9 cellular contexts compared by ENCODE assay signal in genomic region chr6:35494161-35494563, GRCh38. TPM values are rescaled to one million over a fixed set of nuclear protein-coding genes. Genes with fewer than 3 reads are reported as not detected.
DNase-seq lines count a peak whose midpoint lies in the region; ATAC-seq, FAIRE-seq and TF ChIP-seq lines count a peak whose summit lies in the region.
"Had no signal": no experiment of that assay in that cellular context is flagged by ENCODE, and none has a peak within 500 bp of the region (broad histone marks: within the 10 kb centered on the region; RNA-seq: fewer than 3 reads in every experiment).

No MANE protein-coding gene starts in this region.

- H3K27me3 ChIP-seq in keratinocyte (ENCODE audit: control insufficient read depth, extremely low read depth, insufficient read depth, low read length) (no peaks in the 10 kb centered on the region), thoracic aorta (replicated peaks; ENCODE audit: insufficient read depth) (no peaks in the 10 kb centered on the region)

- no peak for DNase-seq in activated CD8-positive, alpha-beta T cell treated with anti-CD3 and anti-CD28 coated beads, Interleukin-2, amount 10 ng/mL, durations not matched to agents 7 days and 5 days
- no peak for DNase-seq in activated CD8-positive, alpha-beta T cell treated with anti-CD3 and anti-CD28 coated beads for 36 hours
- DNase-seq in UCSD-AML1 (lab: John Stamatoyannopoulos, UW; ENCODE audit: unreplicated experiment): peak; percentile 69
- DNase-seq in keratinocyte (ENCODE audit: low read depth, low spot score): no peak
- no peak for DNase-seq in thoracic aorta (ENCODE audit: low spot score)
- DNase-seq in 8988T: no peak
- DNase-seq: C1 segment of cervical spinal cord had no signal

- peaks cover 16% of the 10 kb centered on the region for H3K27me3 Mint-ChIP-seq in activated CD8-positive, alpha-beta T cell treated with anti-CD3 and anti-CD28 coated beads, Interleukin-2, amount 10 ng/mL, durations not matched to agents 7 days and 5 days (ENCODE audit: low read depth)
- H3K27me3 Mint-ChIP-seq in activated CD8-positive, alpha-beta T cell treated with anti-CD3 and anti-CD28 coated beads for 36 hours: peaks cover 6% of the 10 kb centered on the region

- H3K4me3 ChIP-seq in keratinocyte (ENCODE audit: control insufficient read depth in 2 of 3, extremely low read depth in 1 of 3, insufficient read depth in 2 of 3, low read depth in 1 of 3, low read length in 3 of 3) (peak overlapping the region in 2 of 3 experiments; percentile 3 to 19), thoracic aorta (peak overlapping the region; percentile 95)

- FAIRE-seq in keratinocyte (lab: Jason Lieb, UNC): peak; percentile 26

- no peaks in the 10 kb centered on the region for H3K9me1 ChIP-seq in keratinocyte (ENCODE audit: control insufficient read depth, extremely low read depth, insufficient read depth, low read length)

- no peak for ATAC-seq in activated CD8-positive, alpha-beta T cell treated with anti-CD3 and anti-CD28 coated beads, Interleukin-2, amount 10 ng/mL, durations not matched to agents 7 days and 5 days
- no peak for ATAC-seq in activated CD8-positive, alpha-beta T cell treated with anti-CD3 and anti-CD28 coated beads for 36 hours
- ATAC-seq in thoracic aorta (ENCODE audit: insufficient number of reproducible peaks, low FRiP score, low read depth) (no peak), GM21515 (IDR thresholded peaks at IDR 0.05; ENCODE audit: unreplicated experiment) (no peak), GM19023 (IDR thresholded peaks at IDR 0.05; ENCODE audit: unreplicated experiment) (no peak)

- CTCF ChIA-PET in activated CD8-positive, alpha-beta T cell treated with anti-CD3 and anti-CD28 coated beads, Interleukin-2, amount 10 ng/mL, durations not matched to agents 7 days and 5 days (lab: Charles Lee): no interaction called here
- CTCF ChIA-PET in activated CD8-positive, alpha-beta T cell treated with anti-CD3 and anti-CD28 coated beads for 36 hours (lab: Charles Lee): no interaction called here

- peaks cover 46% of the 10 kb centered on the region for H3K79me2 ChIP-seq in keratinocyte (ENCODE audit: control insufficient read depth, insufficient read depth, low read length)

- H3K4me3 Mint-ChIP-seq in activated CD8-positive, alpha-beta T cell treated with anti-CD3 and anti-CD28 coated beads, Interleukin-2, amount 10 ng/mL, durations not matched to agents 7 days and 5 days: no peak overlapping the region
- H3K4me3 Mint-ChIP-seq in activated CD8-positive, alpha-beta T cell treated with anti-CD3 and anti-CD28 coated beads for 36 hours: no peak overlapping the region

- H3K9me3 ChIP-seq in keratinocyte (ENCODE audit: control insufficient read depth, low read depth, low read length): no peaks in the 10 kb centered on the region
- H3K9me3 ChIP-seq in thoracic aorta: no peaks in the 10 kb centered on the region

- H3K4me1 ChIP-seq in keratinocyte (ENCODE audit: control insufficient read depth, extremely low read depth, insufficient read depth, low read length) (peaks cover 55% of the 10 kb centered on the region), thoracic aorta (ENCODE audit: control insufficient read depth in 1 of 2, low read depth in 2 of 2) (peaks cover 47 to 76% of the 10 kb centered on the region in 2 donors)

- no peaks in the 10 kb centered on the region for H3K9me3 Mint-ChIP-seq in activated CD8-positive, alpha-beta T cell treated with anti-CD3 and anti-CD28 coated beads, Interleukin-2, amount 10 ng/mL, durations not matched to agents 7 days and 5 days (ENCODE audit: insufficient read depth)
- no peaks in the 10 kb centered on the region for H3K9me3 Mint-ChIP-seq in activated CD8-positive, alpha-beta T cell treated with anti-CD3 and anti-CD28 coated beads for 36 hours

- intact Hi-C loops in activated CD8-positive, alpha-beta T cell treated with anti-CD3 and anti-CD28 coated beads for 36 hours (cut with micrococcal nuclease): no loop called here

- TF ChIP-seq CTCF in activated CD8-positive, alpha-beta T cell treated with anti-CD3 and anti-CD28 coated beads for 36 hours (IDR thresholded peaks at IDR 0.05): no peak
- no peak for TF ChIP-seq CTCF in keratinocyte (optimal IDR thresholded peaks at IDR 0.05 in 1 of 3, IDR thresholded peaks at IDR 0.05 in 1 of 3, conservative IDR thresholded peaks at IDR 0.05 in 1 of 3; ENCODE audit: extremely low read depth in 1 of 3, insufficient read depth in 2 of 3, low read length in 3 of 3)
- no peak for TF ChIP-seq CTCF in thoracic aorta (IDR thresholded peaks at IDR 0.05)

- no peak overlapping the region for H2AFZ ChIP-seq in keratinocyte (ENCODE audit: control insufficient read depth, low read length)

- H3K9ac ChIP-seq in keratinocyte (ENCODE audit: control insufficient read depth, extremely low read depth, insufficient read depth, low read length): peak overlapping the region; percentile 8

- peak overlapping the region; percentile 53 for H3K4me2 ChIP-seq in keratinocyte (ENCODE audit: control insufficient read depth, extremely low read depth, insufficient read depth, low read depth, low read length)

- H4K20me1 ChIP-seq in keratinocyte (ENCODE audit: control insufficient read depth, extremely low read depth, insufficient read depth, low read length): no peaks in the 10 kb centered on the region

- H3K4me1 Mint-ChIP-seq in activated CD8-positive, alpha-beta T cell treated with anti-CD3 and anti-CD28 coated beads, Interleukin-2, amount 10 ng/mL, durations not matched to agents 7 days and 5 days (ENCODE audit: low read depth): peaks cover 19% of the 10 kb centered on the region
- H3K4me1 Mint-ChIP-seq in activated CD8-positive, alpha-beta T cell treated with anti-CD3 and anti-CD28 coated beads for 36 hours (ENCODE audit: low read depth): peaks cover 14% of the 10 kb centered on the region

- peak overlapping the region; percentile 4 for H3K27ac Mint-ChIP-seq in activated CD8-positive, alpha-beta T cell treated with anti-CD3 and anti-CD28 coated beads, Interleukin-2, amount 10 ng/mL, durations not matched to agents 7 days and 5 days
- H3K27ac Mint-ChIP-seq in activated CD8-positive, alpha-beta T cell treated with anti-CD3 and anti-CD28 coated beads for 36 hours: no peak overlapping the region

- H3K36me3 Mint-ChIP-seq in activated CD8-positive, alpha-beta T cell treated with anti-CD3 and anti-CD28 coated beads, Interleukin-2, amount 10 ng/mL, durations not matched to agents 7 days and 5 days (ENCODE audit: low read depth): no peaks in the 10 kb centered on the region
- no peaks in the 10 kb centered on the region for H3K36me3 Mint-ChIP-seq in activated CD8-positive, alpha-beta T cell treated with anti-CD3 and anti-CD28 coated beads for 36 hours (ENCODE audit: low read depth)

- H3K36me3 ChIP-seq in keratinocyte (ENCODE audit: control insufficient read depth in 2 of 2, extremely low read depth in 1 of 2, insufficient read depth in 2 of 2, low read length in 2 of 2) (peaks cover 2 to 7% of the 10 kb centered on the region in 2 experiments), thoracic aorta (no peaks in the 10 kb centered on the region)

- POLR2A ChIA-PET in activated CD8-positive, alpha-beta T cell treated with anti-CD3 and anti-CD28 coated beads, Interleukin-2, amount 10 ng/mL, durations not matched to agents 7 days and 5 days (lab: Charles Lee): no interaction called here
- POLR2A ChIA-PET in activated CD8-positive, alpha-beta T cell treated with anti-CD3 and anti-CD28 coated beads for 36 hours (lab: Charles Lee): interaction anchor here (1.4 to 24.5 kb wide), 2 partner anchors 13 to 22 kb away, joined by 5 to 327 read pairs; partner anchors contain the start of gene RPL10A

- dilution Hi-C loops in keratinocyte (cut with MboI; ENCODE audit: extremely low pct_ligation_motif_present, low sequenced_read_pairs): no loop called here

- H3K27ac ChIP-seq in keratinocyte (ENCODE audit: control insufficient read depth, insufficient read depth, low read length) (no peak overlapping the region), thoracic aorta (peak overlapping the region; percentile 96 to 99)

RNA-seq across cellular contexts. Expression of gene TEAD3, which starts 2.7 kb away (rescaled TPM):
- under 1 TPM; 0.18 to 0.21 TPM for total RNA-seq in activated CD8-positive, alpha-beta T cell treated with anti-CD3 and anti-CD28 coated beads, Interleukin-2, amount 10 ng/mL, durations not matched to agents 7 days and 5 days
- total RNA-seq in activated CD8-positive, alpha-beta T cell treated with anti-CD3 and anti-CD28 coated beads for 36 hours: under 1 TPM; 0.68 to 0.81 TPM
- 5.7 to 11.1 TPM (median 8.0 TPM) in 3 replicates for polyA plus RNA-seq in keratinocyte
- 8.6 TPM for polyA plus RNA-seq in keratinocyte (2011; ENCODE audit: low read depth)
- 5.9 and 9.0 TPM in 2 replicates for polyA plus RNA-seq in keratinocyte (2011; cell fraction: cytosol; rRNA removed)
- polyA plus RNA-seq in keratinocyte (2011; cell fraction: nucleus; rRNA removed): 22.9 and 27.8 TPM in 2 replicates
- polyA plus RNA-seq in keratinocyte (2012; ENCODE audit: low replicate concordance): 13.8 and 24.1 TPM in 2 replicates
- polyA minus RNA-seq in keratinocyte: 6.5 to 20.0 TPM (median 6.7 TPM) in 3 replicates
- polyA minus RNA-seq in keratinocyte (2011; cell fraction: cytosol; rRNA and poly(A)+ RNA removed): 7.1 TPM
- 7.8 and 9.7 TPM in 2 replicates for polyA minus RNA-seq in keratinocyte (2011; cell fraction: nucleus; rRNA and poly(A)+ RNA removed)
- total RNA-seq in thoracic aorta: 10 to 100 TPM; 50.8 to 68.3 TPM

RNA-seq across cellular contexts. Expression of gene TULP1, which starts 18.5 kb away (rescaled TPM):
- total RNA-seq in activated CD8-positive, alpha-beta T cell treated with anti-CD3 and anti-CD28 coated beads, Interleukin-2, amount 10 ng/mL, durations not matched to agents 7 days and 5 days: not detected
- total RNA-seq in activated CD8-positive, alpha-beta T cell treated with anti-CD3 and anti-CD28 coated beads for 36 hours: not detected
- not detected in 3 replicates for polyA plus RNA-seq in keratinocyte
- polyA plus RNA-seq in keratinocyte (2011; ENCODE audit: low read depth): not detected
- polyA plus RNA-seq in keratinocyte (2011; cell fraction: cytosol; rRNA removed): not detected in 2 replicates
- not detected in 2 replicates for polyA plus RNA-seq in keratinocyte (2011; cell fraction: nucleus; rRNA removed)
- polyA plus RNA-seq in keratinocyte (2012; ENCODE audit: low replicate concordance): not detected in 2 replicates
- not detected in 3 replicates for polyA minus RNA-seq in keratinocyte
- polyA minus RNA-seq in keratinocyte (2011; cell fraction: cytosol; rRNA and poly(A)+ RNA removed): not detected
- polyA minus RNA-seq in keratinocyte (2011; cell fraction: nucleus; rRNA and poly(A)+ RNA removed): not detected in 2 replicates
- not detected for total RNA-seq in thoracic aorta

RNA-seq across cellular contexts. Expression of gene RPL10A, which starts 26.0 kb away (rescaled TPM):
- total RNA-seq in activated CD8-positive, alpha-beta T cell treated with anti-CD3 and anti-CD28 coated beads, Interleukin-2, amount 10 ng/mL, durations not matched to agents 7 days and 5 days: 1,000 to 10,000 TPM; 1,398 to 1,443 TPM
- 1,000 to 10,000 TPM; 2,322 to 2,393 TPM for total RNA-seq in activated CD8-positive, alpha-beta T cell treated with anti-CD3 and anti-CD28 coated beads for 36 hours
- 2,190 to 2,462 TPM (median 2,432 TPM) in 3 replicates for polyA plus RNA-seq in keratinocyte
- 4,340 TPM for polyA plus RNA-seq in keratinocyte (2011; ENCODE audit: low read depth)
- 2,714 and 3,001 TPM in 2 replicates for polyA plus RNA-seq in keratinocyte (2011; cell fraction: cytosol; rRNA removed)
- 862 and 883 TPM in 2 replicates for polyA plus RNA-seq in keratinocyte (2011; cell fraction: nucleus; rRNA removed)
- polyA plus RNA-seq in keratinocyte (2012; ENCODE audit: low replicate concordance): 1,886 and 2,313 TPM in 2 replicates
- polyA minus RNA-seq in keratinocyte: 1,034 to 1,300 TPM (median 1,230 TPM) in 3 replicates
- 1,043 TPM for polyA minus RNA-seq in keratinocyte (2011; cell fraction: cytosol; rRNA and poly(A)+ RNA removed)
- polyA minus RNA-seq in keratinocyte (2011; cell fraction: nucleus; rRNA and poly(A)+ RNA removed): 233 and 247 TPM in 2 replicates
- total RNA-seq in thoracic aorta: 100 to 1,000 TPM; 585 to 636 TPM

RNA-seq across cellular contexts. Expression of gene FANCE, which starts 42.0 kb away (rescaled TPM):
- total RNA-seq in activated CD8-positive, alpha-beta T cell treated with anti-CD3 and anti-CD28 coated beads, Interleukin-2, amount 10 ng/mL, durations not matched to agents 7 days and 5 days: 10 to 100 TPM; 20.4 to 21.9 TPM
- 10 to 100 TPM; 18.8 to 19.4 TPM for total RNA-seq in activated CD8-positive, alpha-beta T cell treated with anti-CD3 and anti-CD28 coated beads for 36 hours
- polyA plus RNA-seq in keratinocyte: 4.2 to 6.4 TPM (median 5.8 TPM) in 3 replicates
- polyA plus RNA-seq in keratinocyte (2011; ENCODE audit: low read depth): 3.4 TPM
- polyA plus RNA-seq in keratinocyte (2011; cell fraction: cytosol; rRNA removed): 2.8 and 2.9 TPM in 2 replicates
- polyA plus RNA-seq in keratinocyte (2011; cell fraction: nucleus; rRNA removed): 3.0 and 3.4 TPM in 2 replicates
- 3.6 and 12.0 TPM in 2 replicates for polyA plus RNA-seq in keratinocyte (2012; ENCODE audit: low replicate concordance)
- 3.6 to 6.3 TPM (median 4.8 TPM) in 3 replicates for polyA minus RNA-seq in keratinocyte
- polyA minus RNA-seq in keratinocyte (2011; cell fraction: cytosol; rRNA and poly(A)+ RNA removed): 3.3 TPM
- 1.3 and 2.1 TPM in 2 replicates for polyA minus RNA-seq in keratinocyte (2011; cell fraction: nucleus; rRNA and poly(A)+ RNA removed)
- 1 to 10 TPM; 3.1 to 6.2 TPM for total RNA-seq in thoracic aorta

Comparison
In these comparisons a context has a peak if more than half of its experiments do, and no peak if none do; other contexts are left out.
1. RNA of gene TEAD3, which starts 2.7 kb away (total RNA-seq): 50.8 to 68.3 TPM in thoracic aorta; 0.68 to 0.81 TPM in activated CD8-positive, alpha-beta T cell treated with anti-CD3 and anti-CD28 coated beads for 36 hours and 0.18 to 0.21 TPM in activated CD8-positive, alpha-beta T cell treated with anti-CD3 and anti-CD28 coated beads, Interleukin-2, amount 10 ng/mL, durations not matched to agents 7 days and 5 days; every median in the first group is over 10 times any median in the second.